ENCODE assay signal across 18 cellular contexts in the genomic region with DNA sequence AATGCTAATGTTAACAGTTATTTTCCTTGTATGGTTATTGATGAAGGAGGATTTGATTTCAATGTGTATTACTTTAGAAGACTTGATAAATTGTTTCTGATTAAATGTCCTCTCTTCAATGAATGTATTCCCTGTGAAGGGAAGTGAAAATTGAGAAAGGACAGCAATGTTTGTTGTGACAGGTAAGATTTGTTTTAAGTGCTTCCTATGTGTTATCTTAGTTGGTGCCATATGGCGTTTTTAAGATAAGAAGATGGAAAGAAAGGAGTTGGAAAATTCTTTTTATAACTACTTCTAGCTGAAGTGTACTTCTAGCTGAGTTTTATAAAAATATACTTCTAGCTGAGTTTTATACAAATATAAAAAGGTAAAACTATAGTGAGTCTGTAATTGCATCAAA.
DNase-seq lines count a peak whose midpoint lies in the region; ATAC-seq and TF ChIP-seq lines count a peak whose summit lies in the region.
"Had no signal": no experiment of that assay in that cellular context is flagged by ENCODE, and none has a peak within 500 bp of the region (broad histone marks: within the 10 kb centered on the region; RNA-seq: fewer than 3 reads in every experiment).

No MANE protein-coding gene starts in this region.

- ATAC-seq in upper lobe of left lung (ENCODE audit: low FRiP score in 2 of 2) = no peak
- ATAC-seq: A549 had no signal

- no peak for TF ChIP-seq EP300 in upper lobe of left lung (IDR thresholded peaks at IDR 0.05)

- peak overlapping the region; percentile 71 for H3K27ac Mint-ChIP-seq in T-helper 2 cell treated with Interferon-gamma antibody and Interleukin-4, amounts not matched to agents 5 μg/mL and 100 μg/mL, for 36 hours
- peak overlapping the region; percentile 89 for H3K27ac Mint-ChIP-seq in HFFc6
- peak overlapping the region; percentile 87 for H3K27ac Mint-ChIP-seq in activated naive CD8-positive, alpha-beta T cell

- no peaks in the 10 kb centered on the region for H3K27me3 ChIP-seq in upper lobe of left lung
- H3K27me3 ChIP-seq: tibial nerve had no signal

- no peak for TF ChIP-seq POLR2A in upper lobe of left lung (IDR thresholded peaks at IDR 0.05)

- peaks cover 42% of the 10 kb centered on the region for H3K9me3 Mint-ChIP-seq in T-helper 2 cell treated with Interferon-gamma antibody and Interleukin-4, amounts not matched to agents 5 μg/mL and 100 μg/mL, for 36 hours
- H3K9me3 Mint-ChIP-seq in HFFc6 = no peaks in the 10 kb centered on the region; the same call in 1 of the 2 replicates
- H3K9me3 Mint-ChIP-seq in activated naive CD8-positive, alpha-beta T cell (ENCODE audit: low read depth) = peaks cover 24% of the 10 kb centered on the region

- H3K4me3 ChIP-seq in mesodermal cell (ENCODE audit: extremely low read depth, insufficient read depth, low read length, poor library complexity, severe bottlenecking) = no peak overlapping the region
- H3K4me3 ChIP-seq in upper lobe of left lung = no peak overlapping the region
- H3K4me3 ChIP-seq: A549, coronary artery, tibial nerve had no signal

- H3K4me1 Mint-ChIP-seq in T-helper 2 cell treated with Interferon-gamma antibody and Interleukin-4, amounts not matched to agents 5 μg/mL and 100 μg/mL, for 36 hours (ENCODE audit: low read depth) = peaks cover 22% of the 10 kb centered on the region
- H3K4me1 Mint-ChIP-seq in HFFc6 (ENCODE audit: low read depth) = peaks cover 24% of the 10 kb centered on the region
- peaks cover 33% of the 10 kb centered on the region for H3K4me1 Mint-ChIP-seq in activated naive CD8-positive, alpha-beta T cell (ENCODE audit: low read depth)

- no CpG with 5 or more reads among the region's 1 CpG for WGBS in mesodermal cell (ENCODE audit: insufficient coverage in 2 of 2), 2 experiments
- WGBS in upper lobe of left lung, 2 donors = 21 to 27% methylated on average over 1 of the region's 1 CpG

- H3K9me3 ChIP-seq in mesodermal cell (ENCODE audit: control insufficient read depth, low read length) (no peaks in the 10 kb centered on the region), upper lobe of left lung (peaks cover 0 to 3% (median 0%) of the 10 kb centered on the region in 4 donors)
- H3K9me3 ChIP-seq: A549 had no signal

- DNase-seq in T-helper 2 cell treated with Interferon-gamma antibody and Interleukin-4, amounts not matched to agents 5 μg/mL and 100 μg/mL, for 36 hours (ENCODE audit: low spot score) = no peak
- DNase-seq in T-helper 2 cell = no peak
- DNase-seq in HFFc6 = no peak
- no peak for DNase-seq in substantia nigra (lab: John Stamatoyannopoulos, UW)
- no peak for DNase-seq in GM19238 (ENCODE audit: insufficient read length, low spot score)
- no peak for DNase-seq in upper lobe of left lung
- DNase-seq: activated naive CD4-positive, alpha-beta T cell; C1 segment of cervical spinal cord; DND-41; left colon; NCI-H1694 treated with DMSO at 0.1 percent for 48 hours; NCI-H446; NK-92 treated with Interleukin-12 subunit alpha and Interleukin-12 subunit beta, amount 100 ng/mL, for 24 hours had no signal

- H3K36me3 Mint-ChIP-seq in T-helper 2 cell treated with Interferon-gamma antibody and Interleukin-4, amounts not matched to agents 5 μg/mL and 100 μg/mL, for 36 hours (ENCODE audit: low read depth) = peaks cover 12% of the 10 kb centered on the region
- no peaks in the 10 kb centered on the region for H3K36me3 Mint-ChIP-seq in HFFc6 (ENCODE audit: low read depth)
- peaks cover 11% of the 10 kb centered on the region for H3K36me3 Mint-ChIP-seq in activated naive CD8-positive, alpha-beta T cell

- no peaks in the 10 kb centered on the region for H3K27me3 Mint-ChIP-seq in T-helper 2 cell treated with Interferon-gamma antibody and Interleukin-4, amounts not matched to agents 5 μg/mL and 100 μg/mL, for 36 hours (ENCODE audit: low read depth)
- peaks cover 1% of the 10 kb centered on the region; the same call in 1 of the 2 replicates for H3K27me3 Mint-ChIP-seq in HFFc6 (ENCODE audit: insufficient read depth)
- H3K27me3 Mint-ChIP-seq in activated naive CD8-positive, alpha-beta T cell = no peaks in the 10 kb centered on the region

- H3K4me3 Mint-ChIP-seq in T-helper 2 cell treated with Interferon-gamma antibody and Interleukin-4, amounts not matched to agents 5 μg/mL and 100 μg/mL, for 36 hours = peak overlapping the region; percentile 32
- no peak overlapping the region for H3K4me3 Mint-ChIP-seq in HFFc6
- H3K4me3 Mint-ChIP-seq in activated naive CD8-positive, alpha-beta T cell = peak overlapping the region; percentile 21

- H3K27ac ChIP-seq in mesodermal cell (ENCODE audit: low read depth, low read length, severe bottlenecking) (peak overlapping the region; percentile 83), substantia nigra (ENCODE audit: low read depth, low read length, poor library complexity, severe bottlenecking) (no peak overlapping the region), upper lobe of left lung (no peak overlapping the region)
- H3K27ac ChIP-seq: A549, coronary artery, tibial nerve had no signal

- TF ChIP-seq CTCF in HFFc6 (IDR thresholded peaks at IDR 0.05) (no peak), upper lobe of left lung (IDR thresholded peaks at IDR 0.05) (no peak)

- H3K4me1 ChIP-seq in mesodermal cell (ENCODE audit: control insufficient read depth, insufficient read depth, low read length, poor library complexity, severe bottlenecking) = peaks cover 14% of the 10 kb centered on the region
- H3K4me1 ChIP-seq in upper lobe of left lung = peaks cover 0 to 5% (median 0%) of the 10 kb centered on the region in 4 donors
- H3K4me1 ChIP-seq: A549, tibial nerve had no signal

- H3K36me3 ChIP-seq in mesodermal cell (ENCODE audit: control insufficient read depth, insufficient read depth, low read length) = no peaks in the 10 kb centered on the region
- H3K36me3 ChIP-seq in upper lobe of left lung = no peaks in the 10 kb centered on the region
- H3K36me3 ChIP-seq: tibial nerve had no signal
